In the genomic region with DNA sequence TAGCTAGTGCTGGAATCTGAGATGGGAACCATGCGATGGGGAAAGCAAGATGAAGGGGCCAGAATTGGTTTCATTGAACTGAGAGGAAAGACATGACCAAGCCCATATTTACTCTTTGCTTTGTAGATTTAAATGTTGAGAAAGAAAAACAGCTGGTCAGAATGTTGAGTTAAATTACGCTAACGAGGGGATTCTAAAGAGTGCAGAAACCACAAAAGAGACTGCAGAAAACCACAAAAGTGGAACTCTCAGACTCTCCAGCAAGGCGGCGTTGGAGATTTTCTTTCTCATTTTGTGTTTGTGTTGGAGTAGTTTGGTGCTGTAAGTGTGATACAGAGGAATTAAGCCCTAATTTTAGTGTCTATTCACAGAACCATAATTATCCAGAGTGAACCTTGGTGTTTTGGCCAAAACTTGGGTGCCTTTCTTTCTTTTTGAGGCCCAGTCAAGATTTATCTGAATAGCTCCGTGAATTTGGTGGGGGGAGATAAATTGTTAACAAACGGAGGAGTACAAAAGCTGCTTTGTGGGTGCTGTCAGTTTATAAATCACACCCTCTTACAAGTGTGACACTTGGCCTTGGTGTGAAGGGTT, we compare ENCODE assay signal across 8 cellular contexts. TPM values are rescaled to one million over a fixed set of nuclear protein-coding genes. Genes with fewer than 3 reads are reported as not detected.
DNase-seq lines count a peak whose midpoint lies in the region; ATAC-seq and TF ChIP-seq lines count a peak whose summit lies in the region.

No MANE protein-coding gene starts in this region.

- H3K27ac Mint-ChIP-seq in T-cell: peak overlapping the region; percentile 92 to 94

- ATAC-seq in T-cell (replicated peaks in 1 of 4) (peak in 2 of 4 experiments; percentile 17 to 36), GM19467 (IDR thresholded peaks at IDR 0.05; ENCODE audit: unreplicated experiment) (no peak), HG02759 (IDR thresholded peaks at IDR 0.05; ENCODE audit: unreplicated experiment) (no peak)

- 36 to 48% (median 41%) methylated on average over 7 of the region's 7 CpGs for WGBS in stomach, 5 donors

- H3K36me3 Mint-ChIP-seq in T-cell: peaks cover 28% of the 10 kb centered on the region

- intact Hi-C loops in stomach (cut with DNase I; ENCODE audit: low total_unique reads): loop anchor here (10.0 kb wide), 1 partner anchor 48 kb away; no protein-coding TSS in a partner anchor

- H3K9me3 ChIP-seq in stomach: no peaks in the 10 kb centered on the region

- H3K27ac ChIP-seq in stomach: peak overlapping the region; percentile 25 to 84 (median 76)

- H3K36me3 ChIP-seq in stomach: peaks cover 20 to 82% (median 57%) of the 10 kb centered on the region in 4 donors

- H3K9me3 Mint-ChIP-seq in T-cell: no peaks in the 10 kb centered on the region

- no peaks in the 10 kb centered on the region for H3K27me3 Mint-ChIP-seq in T-cell

- TF ChIP-seq POLR2A in stomach (IDR thresholded peaks at IDR 0.05): no peak

- H3K4me1 Mint-ChIP-seq in T-cell: peaks cover 64 to 71% (median 65%) of the 10 kb centered on the region in 3 donors

- DNase-seq in NCI-H2196 (lab: John Stamatoyannopoulos, UW; ENCODE audit: unreplicated experiment) (peak; percentile 38), NCI-H2196 treated with DMSO at 0.1 percent for 48 hours (lab: John Stamatoyannopoulos, UW; ENCODE audit: unreplicated experiment) (no peak), T-cell (peak in 7 of 34 experiments; percentile 5 to 38 (median 16)), foreskin melanocyte (peak; percentile 36), stomach (no peak), NCI-H526 treated with DMSO at 0.1 percent for 48 hours (lab: John Stamatoyannopoulos, UW) (no peak)

- CTCF ChIA-PET in T-cell (lab: Charles Lee): interaction anchor here (0.7 to 4.7 kb wide), 11 partner anchors 7 to 100 kb away, joined by 3 to 32 read pairs (median 6); no protein-coding TSS in a partner anchor

- no peak overlapping the region for H3K4me3 ChIP-seq in stomach

- no peak for TF ChIP-seq CTCF in stomach (IDR thresholded peaks at IDR 0.05)

- POLR2A ChIA-PET in T-cell (lab: Charles Lee): interaction anchor here in 1 of 2 donors (0.9 to 1.4 kb wide), 3 partner anchors 11 to 69 kb away, joined by 3 to 12 read pairs (median 7); no protein-coding TSS in a partner anchor

- TF ChIP-seq EP300 in stomach (IDR thresholded peaks at IDR 0.05): no peak

- peaks cover 52 to 86% (median 67%) of the 10 kb centered on the region in 4 donors for H3K4me1 ChIP-seq in stomach

- no peaks in the 10 kb centered on the region for H3K27me3 ChIP-seq in stomach

- peak overlapping the region; percentile 61 to 80 (median 62) for H3K4me3 Mint-ChIP-seq in T-cell

RNA-seq across cellular contexts. Expression of gene SAE1, which starts 26.3 kb away (rescaled TPM):
- total RNA-seq in T-cell: 10 to 100 TPM; 42.6 to 54.9 (median 44.0) TPM
- total RNA-seq in stomach: 100 to 1,000 TPM in 1 of 5 donors, 10 to 100 TPM in 4; 16.2 to 373 (median 38.7) TPM
- 10 to 100 TPM; 37.8 to 53.9 (median 48.4) TPM for polyA plus RNA-seq in stomach

RNA-seq across cellular contexts. Expression of gene ZC3H4, which starts 43.4 kb away (rescaled TPM):
- total RNA-seq in T-cell: 10 to 100 TPM; 64.0 to 81.4 (median 72.3) TPM
- 10 to 100 TPM; 14.7 to 78.5 (median 38.8) TPM for total RNA-seq in stomach
- 1 to 10 TPM; 4.7 to 8.5 (median 5.7) TPM for polyA plus RNA-seq in stomach

Comparison
In these comparisons a context has a peak if more than half of its experiments do, and no peak if none do; other contexts are left out.
1. DNase-seq: peak in NCI-H2196 (single experiment) and foreskin melanocyte (single experiment); none in NCI-H2196 treated with DMSO at 0.1 percent for 48 hours (single experiment), stomach (single experiment) and NCI-H526 treated with DMSO at 0.1 percent for 48 hours (single experiment).